In the genomic region with DNA sequence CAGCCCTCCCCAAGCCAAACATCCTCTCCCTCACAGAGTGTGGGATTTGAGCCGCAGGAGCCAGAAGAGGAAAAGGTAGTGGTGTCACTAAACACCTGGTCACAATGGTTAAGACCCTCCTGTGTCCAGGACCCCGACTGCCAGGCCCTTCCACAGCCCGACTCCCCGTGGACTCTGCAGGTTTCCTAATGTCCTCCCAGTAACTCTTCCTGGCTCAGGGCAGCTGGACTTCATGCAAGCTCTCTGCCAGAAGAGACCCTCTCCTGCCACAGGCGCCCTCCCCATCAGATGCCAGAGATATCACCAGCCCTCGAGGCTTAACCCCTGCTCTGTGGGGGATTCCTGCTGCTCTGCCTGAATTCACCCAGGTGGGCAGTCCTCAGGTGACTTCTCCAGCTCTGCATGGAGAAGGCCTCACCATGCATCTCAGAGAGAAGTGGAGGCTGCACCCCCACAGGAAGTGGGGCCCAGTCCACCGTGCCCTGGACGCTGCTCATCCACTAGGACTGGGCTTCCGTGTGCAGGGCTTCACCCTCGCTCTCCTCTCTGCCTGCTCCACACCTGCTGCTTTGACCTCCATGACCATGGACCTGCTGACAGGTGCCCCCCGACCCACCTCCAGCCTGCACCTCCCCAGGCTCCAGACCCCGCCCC, we compare ENCODE assay signal across 17 cellular contexts.
"Had no signal": no experiment of that assay in that cellular context is flagged by ENCODE, and none has a peak within 500 bp of the region (broad histone marks: within the 10 kb centered on the region; RNA-seq: fewer than 3 reads in every experiment).

No MANE protein-coding gene starts in this region.

- H3K4me3 ChIP-seq: body of pancreas, heart right ventricle, left lung, psoas muscle, stomach, thoracic aorta had no signal

- H3K27me3 ChIP-seq: body of pancreas had no signal

- DNase-seq: activated CD4-positive, alpha-beta T cell treated with anti-CD3 and anti-CD28 coated beads for 1 hour; activated CD4-positive, alpha-beta T cell treated with anti-CD3 and anti-CD28 coated beads, Interleukin-2, amount 50 U/mL, for 4 hours; activated naive CD8-positive, alpha-beta T cell treated with anti-CD3 and anti-CD28 coated beads for 36 hours; activated T-cell treated with anti-CD3 and anti-CD28 coated beads, Interleukin-2, amount 50 U/mL, for 48 hours; amygdala; dermis blood vessel endothelial cell; effector memory CD8-positive, alpha-beta T cell; heart right ventricle; mesendoderm; occipital lobe; psoas muscle; stimulated activated CD4-positive, alpha-beta T cell treated with anti-CD3 and anti-CD28 coated beads, Interleukin-12 subunit alpha, Interleukin-12 subunit beta, amount 100 ng/mL, for 4 hours; stomach had no signal

- H3K36me3 ChIP-seq: heart right ventricle, left lung, stomach, thoracic aorta had no signal

- ATAC-seq: body of pancreas; effector memory CD8-positive, alpha-beta T cell; heart right ventricle; left lung; natural killer cell treated with Interleukin-12 subunit alpha and Interleukin-12 subunit beta and Interleukin-15 and Interleukin-18, amount 100 ng/mL, for 72 hours; psoas muscle had no signal
